ENCODE assay signal across 25 cellular contexts in genomic region chr14:89243286-89243685, GRCh38.
A peak's percentile ranks its signal among the peaks of the same experiment; 100 is the strongest.
DNase-seq lines count a peak whose midpoint lies in the region; ATAC-seq and TF ChIP-seq lines count a peak whose summit lies in the region.
"Had no signal": no experiment of that assay in that cellular context is flagged by ENCODE, and none has a peak within 500 bp of the region (broad histone marks: within the 10 kb centered on the region; RNA-seq: fewer than 3 reads in every experiment).

No MANE protein-coding gene starts in this region.

- POLR2A ChIA-PET in OCI-LY7 (lab: Charles Lee): no interaction called here

- H3K9me3 Mint-ChIP-seq in effector memory CD8-positive, alpha-beta T cell: no peaks in the 10 kb centered on the region
- H3K9me3 Mint-ChIP-seq in memory B cell: no peaks in the 10 kb centered on the region
- H3K9me3 Mint-ChIP-seq: activated CD8-positive, alpha-beta T cell treated with anti-CD3 and anti-CD28 coated beads for 36 hours; CD4-positive, alpha-beta T cell; stimulated activated naive CD8-positive, alpha-beta T cell treated with anti-CD3 and anti-CD28 coated beads, Interleukin-15, amount 100 ng/mL, for 72 hours had no signal

- no peaks in the 10 kb centered on the region for H3K9me2 ChIP-seq in OCI-LY7 (ENCODE audit: insufficient read depth, low read length)

- H2AFZ ChIP-seq in OCI-LY7 (ENCODE audit: low read length): no peak overlapping the region

- peaks cover 31% of the 10 kb centered on the region for H3K4me1 ChIP-seq in OCI-LY7 (ENCODE audit: insufficient read depth, low read length, poor library complexity, severe bottlenecking)
- H3K4me1 ChIP-seq in tibial artery: peaks cover 0 to 51% (median 31%) of the 10 kb centered on the region in 4 donors

- peaks cover 3% of the 10 kb centered on the region; the same call in 1 of the 2 replicates for H4K20me1 ChIP-seq in OCI-LY7 (ENCODE audit: insufficient read depth, low read length)

- no TSS peak for BruUV-seq in OCI-LY7 (replicated peaks; lab: Mats Ljungman, UMichigan)

- DNase-seq in OCI-LY7 (ENCODE audit: low spot score) (no peak), memory B cell (ENCODE audit: low spot score in 2 of 2) (no peak), tibial artery (no peak), AML-193 (lab: John Stamatoyannopoulos, UW) (no peak)
- no peak for DNase-seq in effector memory CD8-positive, alpha-beta T cell
- DNase-seq: activated CD8-positive, alpha-beta T cell treated with anti-CD3 and anti-CD28 coated beads for 36 hours; activated naive CD4-positive, alpha-beta T cell; activated T-cell treated with anti-CD3 and anti-CD28 coated beads, Interleukin-2, amount 50 U/mL, for 1 hour; CD4-positive, alpha-beta T cell; HCEC 1CT; kidney; mesenchymal stem cell; MG63; NCI-H1436; NCI-H510A treated with DMSO at 0.1 percent for 48 hours; occipital lobe; retina; stimulated activated CD4-positive, alpha-beta T cell treated with anti-CD3 and anti-CD28 coated beads, Interleukin-4, amount 100 ng/mL, for 24 hours; stimulated activated naive CD8-positive, alpha-beta T cell treated with anti-CD3 and anti-CD28 coated beads, Interleukin-15, amount 100 ng/mL, for 72 hours; T-helper 9 cell; upper lobe of left lung had no signal

- H3K4me3 ChIP-seq in OCI-LY7 (ENCODE audit: low read depth, low read length, poor library complexity, severe bottlenecking) (no peak overlapping the region), tibial artery (peak overlapping the region in 1 of 2 donors; percentile 6)
- H3K4me3 ChIP-seq: MG63, upper lobe of left lung had no signal

- H3K4me2 ChIP-seq in OCI-LY7 (ENCODE audit: low read length): peak overlapping the region; percentile 24; the same call in 1 of the 2 replicates

- H3K79me2 ChIP-seq in OCI-LY7 (ENCODE audit: insufficient read depth, low read depth, low read length): peaks cover 7% of the 10 kb centered on the region; the same call in 1 of the 2 replicates

- peaks cover 5% of the 10 kb centered on the region for H3K36me3 Mint-ChIP-seq in effector memory CD8-positive, alpha-beta T cell (ENCODE audit: insufficient read depth)
- H3K36me3 Mint-ChIP-seq in memory B cell: peaks cover 14% of the 10 kb centered on the region

- no peak overlapping the region for H3K27ac ChIP-seq in OCI-LY7 (ENCODE audit: low read depth, low read length, poor library complexity, severe bottlenecking)
- H3K27ac ChIP-seq in tibial artery: peak overlapping the region; percentile 39 to 57
- H3K27ac ChIP-seq: RWPE1, upper lobe of left lung had no signal

- no peaks in the 10 kb centered on the region for H3K27me3 Mint-ChIP-seq in effector memory CD8-positive, alpha-beta T cell
- H3K27me3 Mint-ChIP-seq in memory B cell: no peaks in the 10 kb centered on the region
- H3K27me3 Mint-ChIP-seq: activated CD8-positive, alpha-beta T cell treated with anti-CD3 and anti-CD28 coated beads for 36 hours; CD4-positive, alpha-beta T cell; stimulated activated naive CD8-positive, alpha-beta T cell treated with anti-CD3 and anti-CD28 coated beads, Interleukin-15, amount 100 ng/mL, for 72 hours had no signal

- no peaks in the 10 kb centered on the region for H3K27me3 ChIP-seq in tibial artery
- H3K27me3 ChIP-seq: MG63, upper lobe of left lung had no signal

- H3K36me3 ChIP-seq in OCI-LY7 (ENCODE audit: insufficient read depth, low read length) (no peaks in the 10 kb centered on the region; the same call in 1 of the 2 replicates), tibial artery (no peaks in the 10 kb centered on the region)
- H3K36me3 ChIP-seq: MG63, upper lobe of left lung had no signal

- ATAC-seq in effector memory CD8-positive, alpha-beta T cell (replicated peaks): no peak
- no peak for ATAC-seq in memory B cell (ENCODE audit: low read depth)
- ATAC-seq in HG03175 (IDR thresholded peaks at IDR 0.05; ENCODE audit: unreplicated experiment): no peak
- no peak for ATAC-seq in GM18505 (IDR thresholded peaks at IDR 0.05; ENCODE audit: unreplicated experiment)
- ATAC-seq: activated CD8-positive, alpha-beta T cell treated with anti-CD3 and anti-CD28 coated beads for 36 hours; esophagus mucosa; stimulated activated naive CD8-positive, alpha-beta T cell treated with anti-CD3 and anti-CD28 coated beads, Interleukin-15, amount 100 ng/mL, for 72 hours had no signal

- no peak for TF ChIP-seq POLR2A in GM18505 (IDR thresholded peaks at IDR 0.05; ENCODE audit: borderline replicate concordance, extremely low read depth, insufficient read depth, insufficient read length)

- intact Hi-C loops in OCI-LY7 (cut with micrococcal nuclease; ENCODE audit: unreplicated experiment): no loop called here
- intact Hi-C loops in tibial artery (cut with DNase I; ENCODE audit: low total_unique reads): loop anchor here (10.0 kb wide), 1 partner anchor 172 kb away; the partner anchor contains the start of gene FOXN3

- H3K4me1 Mint-ChIP-seq in effector memory CD8-positive, alpha-beta T cell (ENCODE audit: low read depth in 2 of 2): peaks cover 42 to 74% of the 10 kb centered on the region in 2 donors
- peaks cover 41% of the 10 kb centered on the region for H3K4me1 Mint-ChIP-seq in memory B cell

- CTCF ChIA-PET in OCI-LY7 (lab: Charles Lee; ENCODE audit: unreplicated experiment): no interaction called here

- H3K4me3 Mint-ChIP-seq in effector memory CD8-positive, alpha-beta T cell: no peak overlapping the region
- H3K4me3 Mint-ChIP-seq in memory B cell: no peak overlapping the region
- H3K4me3 Mint-ChIP-seq: activated CD8-positive, alpha-beta T cell treated with anti-CD3 and anti-CD28 coated beads for 36 hours; CD4-positive, alpha-beta T cell; stimulated activated naive CD8-positive, alpha-beta T cell treated with anti-CD3 and anti-CD28 coated beads, Interleukin-15, amount 100 ng/mL, for 72 hours had no signal

- peak overlapping the region; percentile 18 to 30 for H3K27ac Mint-ChIP-seq in effector memory CD8-positive, alpha-beta T cell
- H3K27ac Mint-ChIP-seq in memory B cell: peak overlapping the region; percentile 43
- H3K27ac Mint-ChIP-seq: activated CD8-positive, alpha-beta T cell treated with anti-CD3 and anti-CD28 coated beads for 36 hours; CD4-positive, alpha-beta T cell had no signal

- TF ChIP-seq CTCF in OCI-LY7 (conservative IDR thresholded peaks at IDR 0.05; ENCODE audit: low read length) (no peak), tibial artery (IDR thresholded peaks at IDR 0.05) (no peak)

- no peaks in the 10 kb centered on the region for H3K9me3 ChIP-seq in OCI-LY7 (ENCODE audit: low read length)
- no peaks in the 10 kb centered on the region for H3K9me3 ChIP-seq in tibial artery
- H3K9me3 ChIP-seq: MG63, upper lobe of left lung had no signal
